In genomic region chr7:96709381-96710228, GRCh38 we compare ENCODE assay signal across 1 cellular context.
A peak's percentile ranks its signal among the peaks of the same experiment; 100 is the strongest.
TF ChIP-seq lines count a peak whose summit lies in the region.

SEM1 (minus strand) TSS chr7:96709846; CDS start chr7:96709763, 83 bp downstream.

TF ChIP-seq in HepG2, 621 proteins besides CTCF, POLR2A, EP300 and RAD21 (continued from another document and continues in another):
- no peak for TF ChIP-seq DBP (CRISPR knock-in tag; IDR thresholded peaks at IDR 0.05; ENCODE audit: not compliant biosample characterization)
- TF ChIP-seq ZNF460 (CRISPR knock-in tag; IDR thresholded peaks at IDR 0.05; ENCODE audit: borderline replicate concordance), result no peak
- TF ChIP-seq ZNF33A (CRISPR knock-in tag; IDR thresholded peaks at IDR 0.05; ENCODE audit: borderline replicate concordance), result 0 out of 2 replicates have a peak, but pooled peaks have one; percentile 49
- no peak for TF ChIP-seq RERE (CRISPR knock-in tag; IDR thresholded peaks at IDR 0.05; ENCODE audit: low read depth)
- TF ChIP-seq CHCHD3 (CRISPR knock-in tag; IDR thresholded peaks at IDR 0.05), result no peak
- no peak for TF ChIP-seq RXRA (CRISPR knock-in tag; IDR thresholded peaks at IDR 0.05)
- no peak for TF ChIP-seq ZNF784 (CRISPR knock-in tag; IDR thresholded peaks at IDR 0.05; ENCODE audit: borderline replicate concordance)
- TF ChIP-seq TCF12 (IDR thresholded peaks at IDR 0.05), result no peak
- peak; percentile 58; the same call in 1 of the 2 replicates for TF ChIP-seq TCF12 (CRISPR knock-in tag; IDR thresholded peaks at IDR 0.05)
- TF ChIP-seq HES4 (CRISPR knock-in tag; IDR thresholded peaks at IDR 0.05; ENCODE audit: borderline replicate concordance), result no peak
- TF ChIP-seq ZKSCAN1 (IDR thresholded peaks at IDR 0.05; ENCODE audit: low read length), result no peak
- peak; percentile 97 for TF ChIP-seq ASH2L (IDR thresholded peaks at IDR 0.05; ENCODE audit: insufficient read length, low read depth, low read length)
- no peak for TF ChIP-seq KLF12 (CRISPR knock-in tag; IDR thresholded peaks at IDR 0.05; ENCODE audit: borderline replicate concordance)
- no peak for TF ChIP-seq SP2 (CRISPR knock-in tag; IDR thresholded peaks at IDR 0.05)
- peak; percentile 31; the same call in 1 of the 2 replicates for TF ChIP-seq ZZZ3 (CRISPR knock-in tag; IDR thresholded peaks at IDR 0.05; ENCODE audit: borderline replicate concordance)
- TF ChIP-seq PRDM4 (CRISPR knock-in tag; IDR thresholded peaks at IDR 0.05; ENCODE audit: borderline replicate concordance), result no peak
- TF ChIP-seq SRY (CRISPR knock-in tag; IDR thresholded peaks at IDR 0.05), result no peak
- no peak for TF ChIP-seq SP5 (CRISPR knock-in tag; IDR thresholded peaks at IDR 0.05; ENCODE audit: borderline replicate concordance, low read depth)
- no peak for TF ChIP-seq REXO4 (CRISPR knock-in tag; IDR thresholded peaks at IDR 0.05; ENCODE audit: borderline replicate concordance)
- TF ChIP-seq GMEB1 (CRISPR knock-in tag; IDR thresholded peaks at IDR 0.05; ENCODE audit: borderline replicate concordance), result peak; percentile 97
- TF ChIP-seq ZSCAN9 (CRISPR knock-in tag; IDR thresholded peaks at IDR 0.05; ENCODE audit: borderline replicate concordance), result peak; percentile 61; the same call in 1 of the 2 replicates
- peak; percentile 64 for TF ChIP-seq UBTF (CRISPR knock-in tag; IDR thresholded peaks at IDR 0.05)
- no peak for TF ChIP-seq MAZ (IDR thresholded peaks at IDR 0.05; ENCODE audit: borderline replicate concordance, low read depth, low read length)
- no peak; the same call in 1 of the 2 replicates for TF ChIP-seq MAZ (CRISPR knock-in tag; IDR thresholded peaks at IDR 0.05; ENCODE audit: low read depth)
- TF ChIP-seq ZNF550 (CRISPR knock-in tag; IDR thresholded peaks at IDR 0.05; ENCODE audit: borderline replicate concordance), result no peak; the same call in 1 of the 2 replicates
- TF ChIP-seq ZNF142 (CRISPR knock-in tag; IDR thresholded peaks at IDR 0.05), result no peak
- peak; percentile 90 for TF ChIP-seq SAP130 (CRISPR knock-in tag; IDR thresholded peaks at IDR 0.05; ENCODE audit: low read depth)
- no peak for TF ChIP-seq PHB2 (IDR thresholded peaks at IDR 0.05; ENCODE audit: partially characterized antibody)
- no peak for TF ChIP-seq FOXO4 (CRISPR knock-in tag; conservative IDR thresholded peaks at IDR 0.05)
- no peak for TF ChIP-seq IRX3 (CRISPR knock-in tag; IDR thresholded peaks at IDR 0.05; ENCODE audit: borderline replicate concordance, low read depth)
- no peak for TF ChIP-seq CBX1 (IDR thresholded peaks at IDR 0.05; ENCODE audit: low read depth)
- peak; percentile 44; the same call in 1 of the 2 replicates for TF ChIP-seq BRCA1 (CRISPR knock-in tag; IDR thresholded peaks at IDR 0.05)
- no peak for TF ChIP-seq BRF2 (CRISPR knock-in tag; IDR thresholded peaks at IDR 0.05)
- TF ChIP-seq ZNF24 (IDR thresholded peaks at IDR 0.05), result no peak
- peak; percentile 49; the same call in 1 of the 2 replicates for TF ChIP-seq ZBTB1 (CRISPR knock-in tag; IDR thresholded peaks at IDR 0.05; ENCODE audit: borderline replicate concordance)
- no peak for TF ChIP-seq ARID2 (CRISPR knock-in tag; IDR thresholded peaks at IDR 0.05; ENCODE audit: borderline replicate concordance)
